In genomic region chr14:52351561-52352491, GRCh38 we compare ENCODE assay signal across 9 cellular contexts. TPM values are rescaled to one million over a fixed set of nuclear protein-coding genes. Genes with fewer than 3 reads are reported as not detected.
A peak's percentile ranks its signal among the peaks of the same experiment; 100 is the strongest.
DNase-seq lines count a peak whose midpoint lies in the region; ATAC-seq and TF ChIP-seq lines count a peak whose summit lies in the region.
"Had no signal": no experiment of that assay in that cellular context is flagged by ENCODE, and none has a peak within 500 bp of the region (broad histone marks: within the 10 kb centered on the region; RNA-seq: fewer than 3 reads in every experiment).

No MANE protein-coding gene starts in this region.

- peaks cover 8% of the 10 kb centered on the region for H3K27me3 Mint-ChIP-seq in brain

- H3K9me3 ChIP-seq in adrenal gland (replicated peaks in 1 of 3) = no peaks in the 10 kb centered on the region

- H3K27me3 ChIP-seq in ACC112 (ENCODE audit: insufficient read depth, low read length) (no peaks in the 10 kb centered on the region), adrenal gland (no peaks in the 10 kb centered on the region)

- TF ChIP-seq CTCF in brain (conservative IDR thresholded peaks at IDR 0.05) (no peak), omental fat pad (IDR thresholded peaks at IDR 0.05) (no peak), adrenal gland (IDR thresholded peaks at IDR 0.05) (no peak)

- H3K27ac ChIP-seq in ACC112 (ENCODE audit: low read depth, low read length) (peak overlapping the region; percentile 66), adrenal gland (peak overlapping the region in 2 of 5 donors; percentile 28 to 48)

- intact Hi-C loops in adrenal gland (cut with DNase I) = no loop called here

- H3K4me3 Mint-ChIP-seq in brain = peak overlapping the region in 3 of 5 experiments; percentile 17 to 49 (median 32)

- DNase-seq in omental fat pad (ENCODE audit: low spot score) (no peak), DMS114 treated with DMSO at 0.1 percent for 48 hours (lab: John Stamatoyannopoulos, UW; ENCODE audit: unreplicated experiment) (no peak), medulla oblongata (ENCODE audit: extremely low spot score) (no peak), adrenal gland (no peak)

- no peaks in the 10 kb centered on the region for H3K9me3 Mint-ChIP-seq in brain

- H3K4me3 ChIP-seq in ACC112 (ENCODE audit: low read depth, low read length) (no peak overlapping the region), adrenal gland (no peak overlapping the region)

- H3K36me3 Mint-ChIP-seq in brain = no peaks in the 10 kb centered on the region

- peaks cover 73% of the 10 kb centered on the region for H3K4me1 ChIP-seq in ACC112 (ENCODE audit: control insufficient read depth, insufficient read depth, low read length, unreplicated experiment)
- H3K4me1 ChIP-seq in adrenal gland (replicated peaks in 1 of 2) = peaks cover 0 to 6% of the 10 kb centered on the region in 2 donors

- H3K36me3 ChIP-seq in ACC112 (ENCODE audit: insufficient read depth, low read length) (no peaks in the 10 kb centered on the region), adrenal gland (replicated peaks in 1 of 2) (no peaks in the 10 kb centered on the region)

- peaks cover 42% of the 10 kb centered on the region for H3K4me1 Mint-ChIP-seq in brain

- H3K79me2 ChIP-seq in ACC112 (ENCODE audit: control insufficient read depth, insufficient read depth, low read length, unreplicated experiment) = no peaks in the 10 kb centered on the region

- H2AFZ ChIP-seq in ACC112 (ENCODE audit: low read length, unreplicated experiment) = peak overlapping the region; percentile 72

- peak; percentile 81 for ATAC-seq in GM18868 (IDR thresholded peaks at IDR 0.05; ENCODE audit: unreplicated experiment)
- ATAC-seq in HG03442 (IDR thresholded peaks at IDR 0.05; ENCODE audit: unreplicated experiment) = peak; percentile 79
- peak; percentile 87 for ATAC-seq in omental fat pad (ENCODE audit: low FRiP score)
- ATAC-seq: HCT116 had no signal

- 34 to 44% (median 39%) methylated on average over 5 of the region's 5 CpGs for WGBS in adrenal gland, 4 donors

- no peak for TF ChIP-seq POLR2A in adrenal gland (IDR thresholded peaks at IDR 0.05)

- peak overlapping the region; percentile 19 to 92 (median 59) for H3K27ac Mint-ChIP-seq in brain

RNA-seq across cellular contexts. Expression of gene PTGER2, which starts 37.7 kb away (rescaled TPM):
- polyA plus RNA-seq in brain (ENCODE audit: insufficient read depth, low read depth, low replicate concordance) (not detected), adrenal gland (1 to 10 TPM; 1.2 to 1.4 (median 1.2) TPM)
- total RNA-seq in omental fat pad (10 to 100 TPM in 1 of 4 donors, 1 to 10 TPM in 3; 4.0 to 34.8 (median 6.3) TPM), adrenal gland (1 to 10 TPM in 6 of 8 donors, under 1 TPM in 1, not detected in 1; 0.18 to 2.9 (median 2.1) TPM)
